ENCODE assay signal across 28 cellular contexts in genomic region chr9:1723616-1724015, GRCh38.
"Had no signal": no experiment of that assay in that cellular context is flagged by ENCODE, and none has a peak within 500 bp of the region (broad histone marks: within the 10 kb centered on the region; RNA-seq: fewer than 3 reads in every experiment).

No MANE protein-coding gene starts in this region.

- H3K36me3 ChIP-seq: colonic mucosa, esophagus muscularis mucosa, esophagus squamous epithelium, gastrocnemius medialis, gastroesophageal sphincter, heart left ventricle, heart right ventricle had no signal

- H3K4me1 ChIP-seq: colonic mucosa, esophagus muscularis mucosa, esophagus squamous epithelium, foreskin keratinocyte, gastrocnemius medialis, gastroesophageal sphincter, heart left ventricle, heart right ventricle had no signal

- H3K27ac Mint-ChIP-seq: dendritic cell treated with granulocyte-macrophage colony-stimulating factor and Interleukin-4, amounts not matched to agents 40 ng/mL and 50 ng/mL, for 4 days; effector memory CD8-positive, alpha-beta T cell had no signal

- H3K4me3 ChIP-seq: colonic mucosa, coronary artery, dorsolateral prefrontal cortex, esophagus muscularis mucosa, esophagus squamous epithelium, gastrocnemius medialis, gastroesophageal sphincter, heart left ventricle, heart right ventricle had no signal

- H3K27ac ChIP-seq: colonic mucosa, coronary artery, dorsolateral prefrontal cortex, epithelial cell of prostate, esophagus muscularis mucosa, esophagus squamous epithelium, foreskin keratinocyte, gastrocnemius medialis, gastroesophageal sphincter, heart left ventricle, heart right ventricle had no signal

- H3K9me3 Mint-ChIP-seq: dendritic cell treated with granulocyte-macrophage colony-stimulating factor and Interleukin-4, amounts not matched to agents 40 ng/mL and 50 ng/mL, for 4 days; effector memory CD8-positive, alpha-beta T cell had no signal

- ATAC-seq: effector memory CD8-positive, alpha-beta T cell; esophagus mucosa; foreskin keratinocyte; gastrocnemius medialis; gastroesophageal sphincter; heart left ventricle; heart right ventricle had no signal

- H3K4me3 Mint-ChIP-seq: dendritic cell treated with granulocyte-macrophage colony-stimulating factor and Interleukin-4, amounts not matched to agents 40 ng/mL and 50 ng/mL, for 4 days; effector memory CD8-positive, alpha-beta T cell had no signal

- FAIRE-seq: colon, endometrium, endothelial cell of umbilical vein, frontal cortex had no signal

- DNase-seq: colonic mucosa; cortex of kidney; dermis blood vessel endothelial cell; dorsolateral prefrontal cortex; effector CD4-positive, alpha-beta T cell; effector CD8-positive, alpha-beta T cell; effector memory CD4-positive, alpha-beta T cell; effector memory CD8-positive, alpha-beta T cell; erythroblast; esophagus squamous epithelium; foreskin fibroblast; foreskin keratinocyte; foreskin melanocyte; gastrocnemius medialis; glutamatergic neuron; head of caudate nucleus; heart left ventricle; heart right ventricle had no signal

- H3K27me3 ChIP-seq: colonic mucosa, foreskin keratinocyte, gastrocnemius medialis, gastroesophageal sphincter had no signal

- H3K27me3 Mint-ChIP-seq: dendritic cell treated with granulocyte-macrophage colony-stimulating factor and Interleukin-4, amounts not matched to agents 40 ng/mL and 50 ng/mL, for 4 days had no signal

- H3K9me3 ChIP-seq: colonic mucosa, esophagus muscularis mucosa, esophagus squamous epithelium, gastrocnemius medialis, gastroesophageal sphincter, heart left ventricle had no signal
